In the genomic region with DNA sequence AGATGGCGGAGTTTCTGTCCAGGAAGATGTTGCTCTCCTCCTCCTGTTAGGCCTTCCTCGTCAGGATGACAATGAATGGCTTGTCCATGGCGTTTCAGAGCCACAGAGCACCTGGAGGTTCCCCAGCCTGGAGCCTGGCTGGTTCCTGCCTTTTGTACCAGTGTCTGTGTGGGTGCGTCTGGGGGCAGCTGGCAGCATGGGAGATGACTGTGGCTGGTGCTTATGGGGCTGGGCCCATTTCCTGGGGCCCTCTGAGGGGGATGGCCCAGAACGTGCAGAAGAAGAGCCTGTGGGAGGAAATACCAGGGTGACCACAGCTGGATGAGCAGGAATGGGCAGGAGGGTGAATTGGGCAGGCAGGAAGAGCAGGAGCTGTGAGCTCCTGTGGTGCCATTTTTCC, we compare ENCODE assay signal across 12 cellular contexts. TPM values are rescaled to one million over a fixed set of nuclear protein-coding genes. Genes with fewer than 3 reads are reported as not detected.
DNase-seq lines count a peak whose midpoint lies in the region; TF ChIP-seq lines count a peak whose summit lies in the region.
"Had no signal": no experiment of that assay in that cellular context is flagged by ENCODE, and none has a peak within 500 bp of the region (broad histone marks: within the 10 kb centered on the region; RNA-seq: fewer than 3 reads in every experiment).

No MANE protein-coding gene starts in this region.

- intact Hi-C loops in esophagus squamous epithelium (cut with DNase I), result no loop called here

- DNase-seq in ELR (ENCODE audit: low read depth), result peak; percentile 57
- DNase-seq in MV-4-11 (lab: John Stamatoyannopoulos, UW), result peak; percentile 41
- DNase-seq in esophagus squamous epithelium (lab: John Stamatoyannopoulos, UW), result no peak
- no peak for DNase-seq in NCI-H2227 treated with DMSO at 0.1 percent for 48 hours (lab: John Stamatoyannopoulos, UW)
- no peak for DNase-seq in HuH-7.5 (ENCODE audit: low spot score)
- DNase-seq in nucleus accumbens (lab: John Stamatoyannopoulos, UW), result no peak
- no peak for DNase-seq in activated CD8-positive, alpha-beta memory T cell treated with anti-CD3 and anti-CD28 coated beads, Interleukin-2, amount 50 U/mL, for 48 hours
- DNase-seq: activated naive CD8-positive, alpha-beta T cell treated with anti-CD3 and anti-CD28 coated beads, Interleukin-2, amount 10 ng/mL, durations not matched to agents 7 days and 5 days; DMS79; left cardiac atrium; retina had no signal

- H3K27ac ChIP-seq in esophagus squamous epithelium, result peak overlapping the region; percentile 74 to 84 (median 82)
- H3K27ac ChIP-seq in skin epidermis, result peak overlapping the region in 18 of 21 experiments; percentile 32 to 79 (median 60)

- H3K36me3 ChIP-seq in esophagus squamous epithelium, result no peaks in the 10 kb centered on the region

- H3K4me3 ChIP-seq in esophagus squamous epithelium (no peak overlapping the region), skin epidermis (no peak overlapping the region)

- no peaks in the 10 kb centered on the region for H3K9me3 ChIP-seq in esophagus squamous epithelium

- 66 to 78% methylated on average over 3 to 4 of the region's 5 CpGs for WGBS in esophagus squamous epithelium, 2 donors

- TF ChIP-seq POLR2A in esophagus squamous epithelium (IDR thresholded peaks at IDR 0.05), result no peak

- peaks cover 24 to 47% (median 29%) of the 10 kb centered on the region in 3 donors for H3K4me1 ChIP-seq in esophagus squamous epithelium

- no peak for TF ChIP-seq CTCF in esophagus squamous epithelium (IDR thresholded peaks at IDR 0.05)

- no peaks in the 10 kb centered on the region for H3K27me3 ChIP-seq in esophagus squamous epithelium

RNA-seq across cellular contexts. Expression of a gene that starts 6.7 kb away (rescaled TPM):
- total RNA-seq in esophagus squamous epithelium, result 10 to 100 TPM; 24.9 to 44.4 (median 29.4) TPM

RNA-seq across cellular contexts. Expression of a gene that starts 41.6 kb away (rescaled TPM):
- total RNA-seq in esophagus squamous epithelium, result 10 to 100 TPM in 3 of 4 donors, 1 to 10 TPM in 1; 7.5 to 17.3 (median 13.9) TPM

Comparison
In these comparisons a context has a peak if more than half of its experiments do, and no peak if none do; other contexts are left out.
1. DNase-seq: peak in ELR (single experiment) and MV-4-11 (single experiment); none in esophagus squamous epithelium (single experiment), NCI-H2227 treated with DMSO at 0.1 percent for 48 hours (single experiment), HuH-7.5 (single experiment), nucleus accumbens (0 of 56) and activated CD8-positive, alpha-beta memory T cell treated with anti-CD3 and anti-CD28 coated beads, Interleukin-2, amount 50 U/mL, for 48 hours (single experiment).